ENCODE assay signal across 20 cellular contexts in genomic region chr4:142267101-142267500, GRCh38.
"Had no signal": no experiment of that assay in that cellular context is flagged by ENCODE, and none has a peak within 500 bp of the region (broad histone marks: within the 10 kb centered on the region; RNA-seq: fewer than 3 reads in every experiment).

No MANE protein-coding gene starts in this region.

- H3K27ac Mint-ChIP-seq: activated naive CD4-positive, alpha-beta T cell treated with anti-CD3 and anti-CD28 coated beads, Interleukin-2, amount 10 ng/mL, durations not matched to agents 7 days and 5 days; effector memory CD8-positive, alpha-beta T cell; stimulated activated effector memory CD8-positive, alpha-beta T cell treated with anti-CD3 and anti-CD28 coated beads, Interleukin-12 subunit alpha, Interleukin-12 subunit beta, amount 100 ng/mL, for 72 hours; WTC11 had no signal

- H3K4me1 ChIP-seq: breast epithelium, lower lobe of right lung, right lobe of liver had no signal

- H3K27me3 ChIP-seq: breast epithelium, esophagus muscularis mucosa, right lobe of liver, tibial artery had no signal

- H3K27me3 Mint-ChIP-seq: activated naive CD4-positive, alpha-beta T cell treated with anti-CD3 and anti-CD28 coated beads, Interleukin-2, amount 10 ng/mL, durations not matched to agents 7 days and 5 days; central memory CD8-positive, alpha-beta T cell; effector memory CD8-positive, alpha-beta T cell; naive thymus-derived CD4-positive, alpha-beta T cell; stimulated activated naive CD8-positive, alpha-beta T cell treated with anti-CD3 and anti-CD28 coated beads, Interleukin-15, amount 100 ng/mL, for 72 hours had no signal

- H3K4me3 Mint-ChIP-seq: activated naive CD4-positive, alpha-beta T cell treated with anti-CD3 and anti-CD28 coated beads, Interleukin-2, amount 10 ng/mL, durations not matched to agents 7 days and 5 days; central memory CD8-positive, alpha-beta T cell; effector memory CD8-positive, alpha-beta T cell; neural crest cell; stimulated activated effector memory CD8-positive, alpha-beta T cell treated with anti-CD3 and anti-CD28 coated beads, Interleukin-12 subunit alpha, Interleukin-12 subunit beta, amount 100 ng/mL, for 72 hours; stimulated activated naive CD8-positive, alpha-beta T cell treated with anti-CD3 and anti-CD28 coated beads, Interleukin-15, amount 100 ng/mL, for 72 hours; WTC11 had no signal

- H3K36me3 Mint-ChIP-seq: WTC11 had no signal

- H3K9me3 ChIP-seq: breast epithelium, esophagus muscularis mucosa, lower lobe of right lung, right lobe of liver, tibial artery had no signal

- H3K36me3 ChIP-seq: breast epithelium, esophagus muscularis mucosa, lower lobe of right lung, right lobe of liver, tibial artery had no signal

- ATAC-seq: effector memory CD8-positive, alpha-beta T cell; lower lobe of right lung; naive thymus-derived CD4-positive, alpha-beta T cell; right lobe of liver; stimulated activated effector memory CD8-positive, alpha-beta T cell treated with anti-CD3 and anti-CD28 coated beads, Interleukin-12 subunit alpha, Interleukin-12 subunit beta, amount 100 ng/mL, for 72 hours; stimulated activated naive CD8-positive, alpha-beta T cell treated with anti-CD3 and anti-CD28 coated beads, Interleukin-15, amount 100 ng/mL, for 72 hours; WTC11 had no signal

- H3K27ac ChIP-seq: breast epithelium, esophagus muscularis mucosa, lower lobe of right lung, right lobe of liver had no signal

- DNase-seq: activated CD4-positive, alpha-beta T cell treated with anti-CD3 and anti-CD28 coated beads, Interleukin-2, amount 50 U/mL, for 48 hours; activated effector memory CD4-positive, alpha-beta T cell treated with anti-CD3 and anti-CD28 coated beads, Interleukin-2, amount 50 U/mL, for 16 hours; activated naive CD4-positive, alpha-beta T cell treated with anti-CD3 and anti-CD28 coated beads, Interleukin-2, amount 10 ng/mL, durations not matched to agents 7 days and 5 days; effector memory CD8-positive, alpha-beta T cell; lower lobe of right lung; mesendoderm; naive thymus-derived CD4-positive, alpha-beta T cell; occipital lobe; right lobe of liver; small intestine; stimulated activated CD4-positive, alpha-beta T cell treated with anti-CD3 and anti-CD28 coated beads, Interleukin-2, amount 100 ng/mL, for 24 hours; stimulated activated naive CD8-positive, alpha-beta T cell treated with anti-CD3 and anti-CD28 coated beads, Interleukin-15, amount 100 ng/mL, for 72 hours; T1000; tibial artery had no signal

- H3K9me3 Mint-ChIP-seq: activated naive CD4-positive, alpha-beta T cell treated with anti-CD3 and anti-CD28 coated beads, Interleukin-2, amount 10 ng/mL, durations not matched to agents 7 days and 5 days; central memory CD8-positive, alpha-beta T cell; effector memory CD8-positive, alpha-beta T cell; stimulated activated effector memory CD8-positive, alpha-beta T cell treated with anti-CD3 and anti-CD28 coated beads, Interleukin-12 subunit alpha, Interleukin-12 subunit beta, amount 100 ng/mL, for 72 hours; stimulated activated naive CD8-positive, alpha-beta T cell treated with anti-CD3 and anti-CD28 coated beads, Interleukin-15, amount 100 ng/mL, for 72 hours; WTC11 had no signal

- H3K4me3 ChIP-seq: breast epithelium, esophagus muscularis mucosa, lower lobe of right lung, right lobe of liver, tibial artery had no signal
